ENCODE assay signal across 18 cellular contexts in the genomic region with DNA sequence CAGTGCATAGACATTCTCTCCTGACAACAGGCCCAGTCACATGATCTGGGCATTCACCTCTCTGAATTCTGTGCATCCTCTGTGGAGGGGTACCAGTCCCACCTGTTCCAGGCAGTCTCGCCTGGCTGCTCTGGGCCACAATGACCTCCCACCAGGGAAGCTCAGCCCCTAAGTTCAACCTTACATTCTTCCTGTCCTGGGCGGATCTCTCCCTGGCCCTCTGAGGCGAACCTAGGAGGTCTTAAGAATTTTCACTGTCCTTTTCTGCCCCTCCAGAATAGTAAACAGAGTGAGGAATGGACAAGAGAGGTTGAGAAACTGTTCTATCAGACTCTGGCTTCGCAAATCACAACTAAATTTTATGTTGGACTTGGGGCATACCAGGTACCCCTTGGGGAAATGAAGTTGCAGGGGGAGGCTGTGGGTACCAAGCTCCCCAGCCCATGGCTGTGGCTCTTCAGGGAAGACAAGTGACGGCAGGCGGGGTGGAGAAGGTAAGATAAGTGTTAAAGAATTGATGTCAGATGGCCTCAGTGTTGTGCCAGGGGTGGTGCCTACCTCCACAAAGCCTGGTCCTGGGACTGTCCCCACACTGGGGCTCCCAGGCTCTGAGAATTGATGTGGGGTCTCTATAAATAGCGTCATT. TPM values are rescaled to one million over a fixed set of nuclear protein-coding genes. Genes with fewer than 3 reads are reported as not detected.
DNase-seq lines count a peak whose midpoint lies in the region; ATAC-seq and TF ChIP-seq lines count a peak whose summit lies in the region.
"Had no signal": no experiment of that assay in that cellular context is flagged by ENCODE, and none has a peak within 500 bp of the region (broad histone marks: within the 10 kb centered on the region; RNA-seq: fewer than 3 reads in every experiment).

No MANE protein-coding gene starts in this region.

- H3K27me3 ChIP-seq in RWPE2 (ENCODE audit: insufficient read depth, poor library complexity, severe bottlenecking), result peaks cover 13% of the 10 kb centered on the region
- H3K27me3 ChIP-seq in sigmoid colon, result peaks cover 6 to 19% (median 19%) of the 10 kb centered on the region in 3 donors

- no peak overlapping the region for H3K4me3 Mint-ChIP-seq in activated naive CD8-positive, alpha-beta T cell treated with anti-CD3 and anti-CD28 coated beads, Interleukin-2, amount 50 U/mL, for 24 hours
- H3K4me3 Mint-ChIP-seq in T-helper 17 cell, result no peak overlapping the region
- H3K4me3 Mint-ChIP-seq: CD8-positive, alpha-beta memory T cell had no signal

- WGBS in sigmoid colon, 2 donors, result 86 to 90% methylated on average over 7 of the region's 7 CpGs

- DNase-seq in activated CD4-positive, CD25-positive, alpha-beta regulatory T cell treated with anti-CD3 and anti-CD28 coated beads, Interleukin-2, amount 50 U/mL, for 72 hours, result peak; percentile 17
- peak; percentile 26 for DNase-seq in RWPE2 (ENCODE audit: low spot score)
- DNase-seq in iPS-NIHi11 (ENCODE audit: low spot score), result peak; percentile 1
- peak; percentile 25 for DNase-seq in sigmoid colon
- no peak for DNase-seq in activated naive CD8-positive, alpha-beta T cell treated with anti-CD3 and anti-CD28 coated beads, Interleukin-2, amount 50 U/mL, for 24 hours
- no peak for DNase-seq in T-helper 17 cell
- DNase-seq in NCI-H82 treated with DMSO at 0.1 percent for 48 hours (lab: John Stamatoyannopoulos, UW; ENCODE audit: unreplicated experiment), result no peak
- DNase-seq: CD8-positive, alpha-beta memory T cell; DMS79 treated with DMSO at 0.1 percent for 48 hours; GOT3; KG1; NCI-H1436 treated with DMSO at 0.1 percent for 48 hours; NCI-H2029 treated with DMSO at 0.1 percent for 48 hours; NCI-H510A; NCI-H82; PC-9 had no signal

- intact Hi-C loops in sigmoid colon (cut with DNase I), result no loop called here

- H3K4me3 ChIP-seq in RWPE2 (ENCODE audit: severe bottlenecking), result no peak overlapping the region
- H3K4me3 ChIP-seq in sigmoid colon, result no peak overlapping the region
- H3K4me3 ChIP-seq: BLaER1 treated with 17β-estradiol and CSF1 and Interleukin-3, amounts not matched to agents 10 nM and 100 nM; PC-9 had no signal

- ATAC-seq in activated CD4-positive, CD25-positive, alpha-beta regulatory T cell treated with anti-CD3 and anti-CD28 coated beads, Interleukin-2, amount 50 U/mL, for 24 hours, result no peak
- ATAC-seq in RWPE2 (ENCODE audit: low read depth) (no peak), T-helper 17 cell (no peak)
- no peak for ATAC-seq in activated naive CD8-positive, alpha-beta T cell treated with anti-CD3 and anti-CD28 coated beads, Interleukin-2, amount 50 U/mL, for 24 hours

- no peak overlapping the region for H3K27ac Mint-ChIP-seq in activated naive CD8-positive, alpha-beta T cell treated with anti-CD3 and anti-CD28 coated beads, Interleukin-2, amount 50 U/mL, for 24 hours
- no peak overlapping the region for H3K27ac Mint-ChIP-seq in T-helper 17 cell

- H3K27ac ChIP-seq in RWPE2 (ENCODE audit: poor library complexity, severe bottlenecking), result no peak overlapping the region
- H3K27ac ChIP-seq in sigmoid colon, result no peak overlapping the region
- H3K27ac ChIP-seq: BLaER1 treated with 17β-estradiol and CSF1 and Interleukin-3, amounts not matched to agents 10 nM and 100 nM; PC-9 had no signal

- no peaks in the 10 kb centered on the region for H3K9me3 Mint-ChIP-seq in activated naive CD8-positive, alpha-beta T cell treated with anti-CD3 and anti-CD28 coated beads, Interleukin-2, amount 50 U/mL, for 24 hours
- H3K9me3 Mint-ChIP-seq: CD8-positive, alpha-beta memory T cell had no signal

- H3K27me3 Mint-ChIP-seq in activated naive CD8-positive, alpha-beta T cell treated with anti-CD3 and anti-CD28 coated beads, Interleukin-2, amount 50 U/mL, for 24 hours, result peaks cover 8% of the 10 kb centered on the region
- H3K27me3 Mint-ChIP-seq in T-helper 17 cell, result no peaks in the 10 kb centered on the region

- H3K36me3 Mint-ChIP-seq in activated naive CD8-positive, alpha-beta T cell treated with anti-CD3 and anti-CD28 coated beads, Interleukin-2, amount 50 U/mL, for 24 hours (ENCODE audit: low read depth), result no peaks in the 10 kb centered on the region
- H3K36me3 Mint-ChIP-seq in T-helper 17 cell (ENCODE audit: low read depth), result no peaks in the 10 kb centered on the region
- H3K36me3 Mint-ChIP-seq: CD8-positive, alpha-beta memory T cell had no signal

- H3K4me1 ChIP-seq in RWPE2 (ENCODE audit: insufficient read depth, poor library complexity, severe bottlenecking), result no peaks in the 10 kb centered on the region
- H3K4me1 ChIP-seq in sigmoid colon, result peaks cover 0 to 8% (median 7%) of the 10 kb centered on the region in 4 donors

- H3K36me3 ChIP-seq in RWPE2 (ENCODE audit: low read depth) (no peaks in the 10 kb centered on the region), sigmoid colon (no peaks in the 10 kb centered on the region)
- H3K36me3 ChIP-seq: BLaER1 treated with 17β-estradiol and CSF1 and Interleukin-3, amounts not matched to agents 10 nM and 100 nM had no signal

- H3K4me1 Mint-ChIP-seq in activated naive CD8-positive, alpha-beta T cell treated with anti-CD3 and anti-CD28 coated beads, Interleukin-2, amount 50 U/mL, for 24 hours, result peaks cover 4% of the 10 kb centered on the region
- H3K4me1 Mint-ChIP-seq in T-helper 17 cell, result peaks cover 6% of the 10 kb centered on the region

- no peak for TF ChIP-seq POLR2A in sigmoid colon (IDR thresholded peaks at IDR 0.05)

- no peak for TF ChIP-seq EP300 in sigmoid colon (IDR thresholded peaks at IDR 0.05)

- H3K9me3 ChIP-seq in RWPE2 (ENCODE audit: severe bottlenecking) (no peaks in the 10 kb centered on the region), sigmoid colon (no peaks in the 10 kb centered on the region), T-helper 17 cell (ENCODE audit: control insufficient read depth, low read length, poor library complexity, severe bottlenecking) (no peaks in the 10 kb centered on the region)
- H3K9me3 ChIP-seq: BLaER1 treated with 17β-estradiol and CSF1 and Interleukin-3, amounts not matched to agents 10 nM and 100 nM had no signal

- TF ChIP-seq CTCF in RWPE2 (IDR thresholded peaks at IDR 0.05; ENCODE audit: poor library complexity, severe bottlenecking), result no peak
- TF ChIP-seq CTCF in sigmoid colon (IDR thresholded peaks at IDR 0.05), result no peak

RNA-seq across cellular contexts. Expression of a gene that starts 5.3 kb away (rescaled TPM):
- total RNA-seq in sigmoid colon (1 to 10 TPM in 1 of 4 donors, under 1 TPM in 3; 0.33 to 1.9 (median 0.77) TPM), T-helper 17 cell (under 1 TPM in 1 of 2 donors, not detected in 1; 0.05 TPM)
- polyA plus RNA-seq in sigmoid colon, result under 1 TPM; under 0.01 to 0.51 (median 0.23) TPM
- polyA plus RNA-seq: CD8-positive, alpha-beta memory T cell had no signal

Comparison
In these comparisons a context has a peak if more than half of its experiments do, and no peak if none do; other contexts are left out.
1. DNase-seq: peak in activated CD4-positive, CD25-positive, alpha-beta regulatory T cell treated with anti-CD3 and anti-CD28 coated beads, Interleukin-2, amount 50 U/mL, for 72 hours (single experiment), RWPE2 (single experiment), iPS-NIHi11 (single experiment) and sigmoid colon (single experiment); none in activated naive CD8-positive, alpha-beta T cell treated with anti-CD3 and anti-CD28 coated beads, Interleukin-2, amount 50 U/mL, for 24 hours (single experiment), T-helper 17 cell (0 of 3) and NCI-H82 treated with DMSO at 0.1 percent for 48 hours (single experiment).